Comparison of ENCODE assay signal across 8 cellular contexts in the genomic region with DNA sequence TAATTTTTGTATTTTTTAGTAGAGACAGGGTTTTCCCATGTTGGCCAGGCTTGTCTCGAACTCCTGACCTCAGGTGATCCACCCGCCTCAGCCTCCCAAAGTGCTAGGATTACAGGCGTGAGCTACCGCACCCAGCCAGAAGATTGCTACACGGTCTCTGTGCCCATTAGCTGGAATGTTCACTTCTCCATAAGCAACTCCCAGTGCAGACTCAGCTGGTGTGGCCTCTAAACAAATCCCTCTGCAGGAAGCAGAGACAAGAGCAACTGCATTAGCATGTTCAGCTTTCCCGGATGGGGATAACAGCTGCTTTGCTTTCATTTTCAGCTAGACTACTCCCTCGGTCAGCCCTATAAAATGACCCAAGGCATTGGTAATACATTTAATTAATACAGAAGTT. TPM values are rescaled to one million over a fixed set of nuclear protein-coding genes. Genes with fewer than 3 reads are reported as not detected.
DNase-seq lines count a peak whose midpoint lies in the region; ATAC-seq, FAIRE-seq and TF ChIP-seq lines count a peak whose summit lies in the region.
"Not testable (repeated sequence)": the region's sequence is repeated elsewhere in the genome, so short reads cannot be mapped to it uniquely, and the experiment has no call there.

No MANE protein-coding gene starts in this region.

- H2BK12ac ChIP-seq in H9 (ENCODE audit: insufficient read length, low read depth, low read length) = not testable (repeated sequence)

- not testable (repeated sequence) for H3K27me3 Mint-ChIP-seq in H9 (ENCODE audit: low read depth)

- H3K9me3 Mint-ChIP-seq in H9 = not testable (repeated sequence)

- H2BK15ac ChIP-seq in H9 (ENCODE audit: low read depth, low read length) = not testable (repeated sequence)

- H3K9ac ChIP-seq in H9 (ENCODE audit: extremely low read depth, insufficient read length, low read length) = not testable (repeated sequence)

- H3K4me3 Mint-ChIP-seq in H9 = peak overlapping the region; percentile 35 to 62

- not testable (repeated sequence) for H4K91ac ChIP-seq in H9 (ENCODE audit: insufficient read length, low read depth, low read length)

- CTCF ChIA-PET in AG04450 (lab: Charles Lee) = interaction anchor here (1.0 to 16.5 kb wide), 12 partner anchors 37 to 863 kb away, joined by 3 to 456 read pairs (median 6); a partner anchor contains a TSS

- peak; percentile 42 for DNase-seq in AG04450 (ENCODE audit: low read depth, low spot score)
- not testable (repeated sequence) for DNase-seq in H9
- DNase-seq in NCI-H526 (lab: John Stamatoyannopoulos, UW) = peak; percentile 82 to 90
- DNase-seq in adrenal gland = peak in 6 of 7 donors; percentile 48 to 72 (median 54)
- peak; percentile 38 for DNase-seq in iPS DF 19.7 (ENCODE audit: low read depth, low spot score)
- peak; percentile 30 for DNase-seq in mucosa of gallbladder (ENCODE audit: low spot score)
- DNase-seq in small intestine = peak; percentile 85

- H3K27ac ChIP-seq in AG04450 (ENCODE audit: low read depth, low read length); H9 (ENCODE audit: insufficient read length, low read depth, low read length): not testable (repeated sequence)
- H3K27ac ChIP-seq in adrenal gland (peak overlapping the region in 3 of 5 donors; percentile 40 to 68 (median 67)), small intestine (ENCODE audit: low read depth in 1 of 2, low read length in 1 of 2) (peak overlapping the region in 1 of 2 donors; percentile 67)

- H4K8ac ChIP-seq in H9 (replicated peaks; ENCODE audit: insufficient read length, low read depth, low read length) = not testable (repeated sequence)

- not testable (repeated sequence) for H3T11ph ChIP-seq in H9 (ENCODE audit: low read length)

- FAIRE-seq in small intestine (lab: Jason Lieb, UNC) = not testable (repeated sequence)

- not testable (repeated sequence) for H4K5ac ChIP-seq in H9 (ENCODE audit: insufficient read length, low read depth, low read length)

- TF ChIP-seq POLR2A in adrenal gland (IDR thresholded peaks at IDR 0.05) = peak in 1 of 2 donors; percentile 9

- H3K4me3 ChIP-seq in AG04450 (ENCODE audit: low read depth, low read length); small intestine (ENCODE audit: low read depth in 1 of 2, low read length in 2 of 2): not testable (repeated sequence)
- peak overlapping the region in 1 of 4 donors; percentile 37 for H3K4me3 ChIP-seq in adrenal gland

- WGBS in H9 (ENCODE audit: extremely low coverage, insufficient read length, low lambda C conversion rate) = no CpG with 5 or more reads among the region's 7 CpGs
- WGBS in adrenal gland, 4 donors = 42 to 57% (median 53%) methylated on average over 7 of the region's 7 CpGs
- WGBS in small intestine, 3 donors = 14 to 35% (median 31%) methylated on average over 7 of the region's 7 CpGs

- peak overlapping the region; percentile 55 for H3K4me2 ChIP-seq in H9 (ENCODE audit: insufficient read depth, insufficient read length, low read length)

- POLR2A ChIA-PET in AG04450 (lab: Yijun Ruan, JAX) = interaction anchor here (0.6 to 2.0 kb wide), 6 partner anchors 22 to 1938 kb away, joined by 3 to 7 read pairs (median 4); a partner anchor contains a TSS

- not testable (repeated sequence) for H2AFZ ChIP-seq in H9 (ENCODE audit: low read length)

- TF ChIP-seq CTCF in AG04450 (IDR thresholded peaks at IDR 0.05; ENCODE audit: low read depth, low read length) (peak; percentile 21; the same call in 1 of the 2 replicates), adrenal gland (IDR thresholded peaks at IDR 0.05) (peak in 4 of 6 experiments; percentile 8 to 32 (median 28))
- TF ChIP-seq CTCF in H9 (conservative IDR thresholded peaks at IDR 0.05) = not testable (repeated sequence)

- H2AK5ac ChIP-seq in H9 (ENCODE audit: insufficient read length, low read length) = not testable (repeated sequence)

- peak; percentile 80 for ATAC-seq in esophagus mucosa

- H4K20me1 ChIP-seq in H9 (ENCODE audit: control insufficient read depth, insufficient read depth, insufficient read length) = not testable (repeated sequence)

- intact Hi-C loops in adrenal gland (cut with DNase I) = loop anchor here in 1 of 2 donors (5.0 kb wide), 1 partner anchor 131 kb away; a partner anchor contains a TSS

- H3K36me3 ChIP-seq in adrenal gland (replicated peaks in 1 of 2); small intestine (ENCODE audit: control insufficient read depth in 2 of 2, insufficient read depth in 2 of 2, low read length in 2 of 2): not testable (repeated sequence)

- not testable (repeated sequence) for H3K79me1 ChIP-seq in H9 (ENCODE audit: insufficient read depth, low read depth, low read length, poor library complexity, severe bottlenecking)

- H3K27ac Mint-ChIP-seq in H9 = peak overlapping the region; percentile 28 to 84 (median 78); a peak in 5 of 7 replicates

- not testable (repeated sequence) for H3K4ac ChIP-seq in H9 (ENCODE audit: low read depth, low read length)

- not testable (repeated sequence) for H3K23ac ChIP-seq in H9 (ENCODE audit: insufficient read length, low read depth, low read length)

- H3K79me2 ChIP-seq in H9 (ENCODE audit: insufficient read depth, low read length) = not testable (repeated sequence)

- not testable (repeated sequence) for H3K23me2 ChIP-seq in H9 (ENCODE audit: insufficient read length, low read depth, low read length, poor library complexity, severe bottlenecking)

- H3K36me3 Mint-ChIP-seq in H9 (ENCODE audit: insufficient read depth in 1 of 3, low read depth in 3 of 3) = not testable (repeated sequence)

- H2BK5ac ChIP-seq in H9 (ENCODE audit: insufficient read length, low read length) = not testable (repeated sequence)

- not testable (repeated sequence) for H3K56ac ChIP-seq in H9 (ENCODE audit: insufficient read length, low read depth, low read length)

- H3K14ac ChIP-seq in H9 (ENCODE audit: insufficient read depth, low read length) = not testable (repeated sequence)

- not testable (repeated sequence) for H3K9me3 ChIP-seq in AG04450 (ENCODE audit: control insufficient read depth, insufficient read depth, low read length); H9 (ENCODE audit: control insufficient read depth, low read depth, low read length); adrenal gland (replicated peaks in 1 of 3); small intestine (ENCODE audit: control insufficient read depth, low read depth)

- not testable (repeated sequence) for H2BK20ac ChIP-seq in H9 (ENCODE audit: low read depth, low read length, poor library complexity, severe bottlenecking)

- not testable (repeated sequence) for H3K18ac ChIP-seq in H9 (ENCODE audit: insufficient read length, low read depth, low read length)

- not testable (repeated sequence) for H2BK120ac ChIP-seq in H9 (ENCODE audit: low read depth, low read length, poor library complexity, severe bottlenecking)

- H3K4me1 ChIP-seq in H9 (ENCODE audit: insufficient read depth, low read length); small intestine (ENCODE audit: control insufficient read depth in 2 of 2, insufficient read depth in 1 of 2, low read depth in 1 of 2, low read length in 1 of 2): not testable (repeated sequence)
- H3K4me1 ChIP-seq in adrenal gland (replicated peaks in 1 of 2) = peaks cover 3 to 20% of the 10 kb centered on the region in 2 donors

- peaks cover 24 to 29% of the 10 kb centered on the region in 2 experiments for H3K4me1 Mint-ChIP-seq in H9

- H3K27me3 ChIP-seq in AG04450 (ENCODE audit: control insufficient read depth, insufficient read depth, low read length); H9 (ENCODE audit: insufficient read depth, low read length); adrenal gland; small intestine (ENCODE audit: control insufficient read depth in 2 of 2, insufficient read depth in 2 of 2, low read length in 2 of 2): not testable (repeated sequence)

RNA-seq across cellular contexts. Expression of a gene that starts 20.7 kb away (rescaled TPM):
- polyA plus RNA-seq in AG04450 (2011; rRNA removed) (5.8 and 6.2 TPM in 2 replicates), adrenal gland (10 to 100 TPM in 2 of 3 donors, 1 to 10 TPM in 1; 9.8 to 60.7 (median 44.0) TPM), small intestine (10 to 100 TPM; 17.1 to 37.6 (median 34.0) TPM)
- polyA minus RNA-seq in AG04450 (2011; rRNA and poly(A)+ RNA removed) = 8.1 and 9.9 TPM in 2 replicates
- total RNA-seq in H9 (2021) (52.6 and 61.1 TPM in 2 replicates), adrenal gland (10 to 100 TPM; 15.0 to 35.4 (median 22.2) TPM), esophagus mucosa (10.8 TPM), mucosa of gallbladder (30.5 TPM)

RNA-seq across cellular contexts. Expression of a gene that starts 21.0 kb away (rescaled TPM):
- polyA plus RNA-seq in AG04450 (2011; rRNA removed) (8.1 and 10.1 TPM in 2 replicates), adrenal gland (10 to 100 TPM in 2 of 3 donors, 1 to 10 TPM in 1; 8.9 to 17.7 (median 10.3) TPM), small intestine (10 to 100 TPM in 2 of 3 donors, 1 to 10 TPM in 1; 9.6 to 18.4 (median 13.6) TPM)
- 11.4 and 11.5 TPM in 2 replicates for polyA minus RNA-seq in AG04450 (2011; rRNA and poly(A)+ RNA removed)
- total RNA-seq in H9 (2021) (31.2 and 33.5 TPM in 2 replicates), adrenal gland (10 to 100 TPM in 3 of 8 donors, 1 to 10 TPM in 5; 3.3 to 15.4 (median 9.8) TPM), esophagus mucosa (6.1 TPM), mucosa of gallbladder (7.9 TPM)

RNA-seq across cellular contexts. Expression of a gene that starts 34.3 kb away (rescaled TPM):
- polyA plus RNA-seq in AG04450 (2011; rRNA removed) = 0.22 and 0.50 TPM in 2 replicates
- polyA minus RNA-seq in AG04450 (2011; rRNA and poly(A)+ RNA removed) = 0.28 TPM in 1 of 2 replicates, not detected in the other
- 10.1 and 10.6 TPM in 2 replicates for total RNA-seq in H9 (2021)
- 1 to 10 TPM in 1 of 8 donors, under 1 TPM in 4, not detected in 3; 0.18 to 1.1 (median 0.28) TPM for total RNA-seq in adrenal gland
- under 1 TPM; 0.16 to 0.37 (median 0.33) TPM for polyA plus RNA-seq in adrenal gland
- 1.6 TPM for total RNA-seq in esophagus mucosa
- total RNA-seq in mucosa of gallbladder = 0.17 TPM
- 10 to 100 TPM in 1 of 3 donors, 1 to 10 TPM in 2; 1.1 to 10.7 (median 1.1) TPM for polyA plus RNA-seq in small intestine
